Comparison of ENCODE assay signal across 23 cellular contexts in the genomic region with DNA sequence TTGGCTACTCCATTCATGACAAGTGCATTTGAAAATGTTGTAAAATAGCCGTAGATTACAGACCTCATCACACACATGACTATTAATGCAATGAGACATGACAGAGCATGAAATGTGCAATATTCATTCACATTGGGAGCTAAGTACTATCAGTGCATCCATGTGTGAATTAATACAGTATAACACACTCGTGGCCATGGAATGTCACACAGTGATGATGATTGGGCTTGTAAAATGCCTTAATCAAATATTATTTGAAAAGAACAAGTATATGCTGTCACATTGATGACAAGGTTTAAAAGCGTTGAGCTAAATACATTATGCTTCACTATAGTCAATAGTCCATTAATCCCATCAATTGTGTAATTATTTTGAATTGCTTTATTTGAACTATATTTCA.
DNase-seq lines count a peak whose midpoint lies in the region; ATAC-seq, FAIRE-seq and TF ChIP-seq lines count a peak whose summit lies in the region.
"Had no signal": no experiment of that assay in that cellular context is flagged by ENCODE, and none has a peak within 500 bp of the region (broad histone marks: within the 10 kb centered on the region; RNA-seq: fewer than 3 reads in every experiment).

No MANE protein-coding gene starts in this region.

- no peaks in the 10 kb centered on the region for H4K20me1 ChIP-seq in neural cell (ENCODE audit: insufficient read depth)
- H4K20me1 ChIP-seq: BLaER1 treated with 17β-estradiol and CSF1 and Interleukin-3, amounts not matched to agents 10 nM and 100 nM had no signal

- H3K27ac Mint-ChIP-seq in activated naive CD4-positive, alpha-beta T cell treated with anti-CD3 and anti-CD28 coated beads, Interleukin-2, amount 10 ng/mL, durations not matched to agents 7 days and 5 days: no peak overlapping the region
- H3K27ac Mint-ChIP-seq: B cell; CD4-positive, alpha-beta T cell; CD8-positive, alpha-beta T cell had no signal

- H3K27me3 ChIP-seq in neural cell (ENCODE audit: insufficient read depth, low read depth, low read length): no peaks in the 10 kb centered on the region
- H3K27me3 ChIP-seq: BLaER1 treated with 17β-estradiol and CSF1 and Interleukin-3, amounts not matched to agents 10 nM and 100 nM had no signal

- no peak overlapping the region for H3K4me3 Mint-ChIP-seq in activated naive CD4-positive, alpha-beta T cell treated with anti-CD3 and anti-CD28 coated beads, Interleukin-2, amount 10 ng/mL, durations not matched to agents 7 days and 5 days
- H3K4me3 Mint-ChIP-seq: B cell; CD4-positive, alpha-beta T cell; CD8-positive, alpha-beta T cell had no signal

- no peaks in the 10 kb centered on the region for H3F3A ChIP-seq in neural cell (ENCODE audit: insufficient read depth, low read length, poor library complexity, severe bottlenecking)

- no peaks in the 10 kb centered on the region for H3K4me1 Mint-ChIP-seq in activated naive CD4-positive, alpha-beta T cell treated with anti-CD3 and anti-CD28 coated beads, Interleukin-2, amount 10 ng/mL, durations not matched to agents 7 days and 5 days
- H3K4me1 Mint-ChIP-seq: B cell had no signal

- no peak overlapping the region for H3K4me3 ChIP-seq in neural cell (ENCODE audit: low read length)
- H3K4me3 ChIP-seq: A549; BLaER1 treated with 17β-estradiol and CSF1 and Interleukin-3, amounts not matched to agents 10 nM and 100 nM; GM12878 had no signal

- H3K36me3 ChIP-seq in neural cell (ENCODE audit: insufficient read depth, low read length): no peaks in the 10 kb centered on the region
- H3K36me3 ChIP-seq: BLaER1 treated with 17β-estradiol and CSF1 and Interleukin-3, amounts not matched to agents 10 nM and 100 nM had no signal

- H3K9me3 Mint-ChIP-seq in activated naive CD4-positive, alpha-beta T cell treated with anti-CD3 and anti-CD28 coated beads, Interleukin-2, amount 10 ng/mL, durations not matched to agents 7 days and 5 days: peaks cover 6% of the 10 kb centered on the region

- no peak overlapping the region for H2AFZ ChIP-seq in neural cell (ENCODE audit: low read depth, low read length)

- DNase-seq in DMS79 (lab: John Stamatoyannopoulos, UW) (peak; percentile 60), NCI-H1417 (lab: John Stamatoyannopoulos, UW) (peak in 2 of 3 experiments; percentile 33 to 89), urothelium cell line (ENCODE audit: low spot score) (no peak), GM03348 (ENCODE audit: low spot score) (no peak)
- no peak for DNase-seq in activated naive CD4-positive, alpha-beta T cell treated with anti-CD3 and anti-CD28 coated beads, Interleukin-2, amount 10 ng/mL, durations not matched to agents 7 days and 5 days
- DNase-seq: AML-193; Caco-2; Calu3; CD4-positive, alpha-beta T cell; CD8-positive, alpha-beta T cell; GF-D8 had no signal

- H3K9me3 ChIP-seq in neural cell (ENCODE audit: low read length): no peaks in the 10 kb centered on the region
- H3K9me3 ChIP-seq: A549, Caco-2 had no signal

- no peaks in the 10 kb centered on the region for H3K9me2 ChIP-seq in neural cell (ENCODE audit: insufficient read depth, low read length)

- H3K9ac ChIP-seq in neural cell (ENCODE audit: low read length): no peak overlapping the region
- H3K9ac ChIP-seq: BLaER1 treated with 17β-estradiol and CSF1 and Interleukin-3, amounts not matched to agents 10 nM and 100 nM had no signal

- TF ChIP-seq CTCF in neural cell (IDR thresholded peaks at IDR 0.05; ENCODE audit: poor library complexity, severe bottlenecking): no peak

- CTCF ChIA-PET in activated naive CD4-positive, alpha-beta T cell treated with anti-CD3 and anti-CD28 coated beads, Interleukin-2, amount 10 ng/mL, durations not matched to agents 7 days and 5 days (lab: Charles Lee): no interaction called here

- no peak overlapping the region for H3K27ac ChIP-seq in neural cell (ENCODE audit: low read length)
- H3K27ac ChIP-seq: 22Rv1; A549; BLaER1 treated with 17β-estradiol and CSF1 and Interleukin-3, amounts not matched to agents 10 nM and 100 nM; C4-2B had no signal

- no peaks in the 10 kb centered on the region for H3K79me2 ChIP-seq in neural cell (replicated peaks; ENCODE audit: insufficient read depth, low read length)

- H3K27me3 Mint-ChIP-seq in activated naive CD4-positive, alpha-beta T cell treated with anti-CD3 and anti-CD28 coated beads, Interleukin-2, amount 10 ng/mL, durations not matched to agents 7 days and 5 days: no peaks in the 10 kb centered on the region
- H3K27me3 Mint-ChIP-seq: B cell; CD4-positive, alpha-beta T cell had no signal

- H3K4me2 ChIP-seq in neural cell (ENCODE audit: low read length): no peak overlapping the region
- H3K4me2 ChIP-seq: A549; BLaER1 treated with 17β-estradiol and CSF1 and Interleukin-3, amounts not matched to agents 10 nM and 100 nM had no signal

- H3K36me3 Mint-ChIP-seq in activated naive CD4-positive, alpha-beta T cell treated with anti-CD3 and anti-CD28 coated beads, Interleukin-2, amount 10 ng/mL, durations not matched to agents 7 days and 5 days: no peaks in the 10 kb centered on the region
- H3K36me3 Mint-ChIP-seq: CD8-positive, alpha-beta T cell had no signal

- peak; percentile 40 for FAIRE-seq in urothelium cell line (lab: Jason Lieb, UNC)
- FAIRE-seq: A549, D721Med, G401.6, GM12878, GM12892, GM18507 had no signal

- TF ChIP-seq EP300 in neural cell (conservative IDR thresholded peaks at IDR 0.05; ENCODE audit: poor library complexity, severe bottlenecking): peak; percentile 94

- no peak for TF ChIP-seq RAD21 in neural cell (conservative IDR thresholded peaks at IDR 0.05)

- no peak for ATAC-seq in activated CD4-positive, CD25-positive, alpha-beta regulatory T cell treated with anti-CD3 and anti-CD28 coated beads, Interleukin-2, amount 50 U/mL, for 24 hours
- ATAC-seq: A549; CD8-positive, alpha-beta T cell; GM12878 had no signal

TF ChIP-seq in neural cell, 6 proteins besides CTCF, POLR2A, EP300 and RAD21:
- no peak for TF ChIP-seq EZH2 (IDR thresholded peaks at IDR 0.05; ENCODE audit: borderline replicate concordance, insufficient read depth, low read length, poor library complexity, severe bottlenecking)
- TF ChIP-seq POLR2AphosphoS5 (IDR thresholded peaks at IDR 0.05): peak; percentile 84
- TF ChIP-seq, protein P1, sequence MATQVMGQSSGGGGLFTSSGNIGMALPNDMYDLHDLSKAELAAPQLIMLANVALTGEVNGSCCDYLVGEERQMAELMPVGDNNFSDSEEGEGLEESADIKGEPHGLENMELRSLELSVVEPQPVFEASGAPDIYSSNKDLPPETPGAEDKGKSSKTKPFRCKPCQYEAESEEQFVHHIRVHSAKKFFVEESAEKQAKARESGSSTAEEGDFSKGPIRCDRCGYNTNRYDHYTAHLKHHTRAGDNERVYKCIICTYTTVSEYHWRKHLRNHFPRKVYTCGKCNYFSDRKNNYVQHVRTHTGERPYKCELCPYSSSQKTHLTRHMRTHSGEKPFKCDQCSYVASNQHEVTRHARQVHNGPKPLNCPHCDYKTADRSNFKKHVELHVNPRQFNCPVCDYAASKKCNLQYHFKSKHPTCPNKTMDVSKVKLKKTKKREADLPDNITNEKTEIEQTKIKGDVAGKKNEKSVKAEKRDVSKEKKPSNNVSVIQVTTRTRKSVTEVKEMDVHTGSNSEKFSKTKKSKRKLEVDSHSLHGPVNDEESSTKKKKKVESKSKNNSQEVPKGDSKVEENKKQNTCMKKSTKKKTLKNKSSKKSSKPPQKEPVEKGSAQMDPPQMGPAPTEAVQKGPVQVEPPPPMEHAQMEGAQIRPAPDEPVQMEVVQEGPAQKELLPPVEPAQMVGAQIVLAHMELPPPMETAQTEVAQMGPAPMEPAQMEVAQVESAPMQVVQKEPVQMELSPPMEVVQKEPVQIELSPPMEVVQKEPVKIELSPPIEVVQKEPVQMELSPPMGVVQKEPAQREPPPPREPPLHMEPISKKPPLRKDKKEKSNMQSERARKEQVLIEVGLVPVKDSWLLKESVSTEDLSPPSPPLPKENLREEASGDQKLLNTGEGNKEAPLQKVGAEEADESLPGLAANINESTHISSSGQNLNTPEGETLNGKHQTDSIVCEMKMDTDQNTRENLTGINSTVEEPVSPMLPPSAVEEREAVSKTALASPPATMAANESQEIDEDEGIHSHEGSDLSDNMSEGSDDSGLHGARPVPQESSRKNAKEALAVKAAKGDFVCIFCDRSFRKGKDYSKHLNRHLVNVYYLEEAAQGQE (IDR thresholded peaks at IDR 0.05; ENCODE audit: borderline replicate concordance): peak; percentile 66

Comparison
In these comparisons a context has a peak if more than half of its experiments do, and no peak if none do; other contexts are left out.
1. DNase-seq: peak in DMS79 (single experiment) and NCI-H1417 (2 of 3); none in urothelium cell line (single experiment), GM03348 (single experiment) and activated naive CD4-positive, alpha-beta T cell treated with anti-CD3 and anti-CD28 coated beads, Interleukin-2, amount 10 ng/mL, durations not matched to agents 7 days and 5 days (single experiment).